Comparison of ENCODE assay signal across 12 cellular contexts in genomic region chr9:70409280-70409679, GRCh38. TPM values are rescaled to one million over a fixed set of nuclear protein-coding genes. Genes with fewer than 3 reads are reported as not detected.
A peak's percentile ranks its signal among the peaks of the same experiment; 100 is the strongest.
DNase-seq lines count a peak whose midpoint lies in the region; ATAC-seq and TF ChIP-seq lines count a peak whose summit lies in the region.
"Had no signal": no experiment of that assay in that cellular context is flagged by ENCODE, and none has a peak within 500 bp of the region (broad histone marks: within the 10 kb centered on the region; RNA-seq: fewer than 3 reads in every experiment).

No MANE protein-coding gene starts in this region.

- in situ Hi-C loops in brain microvascular endothelial cell (cut with HindIII; ENCODE audit: low pct_ligation_motif_present, low sequenced_read_pairs) = loop anchor here (25.0 kb wide), 1 partner anchor 178 kb away; no protein-coding TSS in a partner anchor

- H3K9ac ChIP-seq in mucosa of rectum (ENCODE audit: low read depth in 1 of 2, low read length in 2 of 2) = peak overlapping the region; percentile 98 to 100

- H3K9me3 Mint-ChIP-seq in activated T-cell treated with anti-CD3 and anti-CD28 coated beads, Interleukin-2, amount 50 U/mL, for 72 hours = no peaks in the 10 kb centered on the region
- H3K9me3 Mint-ChIP-seq in naive thymus-derived CD4-positive, alpha-beta T cell = peaks cover 0 to 5% (median 0%) of the 10 kb centered on the region in 11 donors

- POLR2A ChIA-PET in naive thymus-derived CD4-positive, alpha-beta T cell (lab: Charles Lee) = interaction anchor here (2.2 to 10.3 kb wide), 3 partner anchors 10 to 19 kb away, joined by 8 to 138 read pairs (median 9); no protein-coding TSS in a partner anchor

- peaks cover 3 to 8% of the 10 kb centered on the region in 2 donors for H3K36me3 Mint-ChIP-seq in activated T-cell treated with anti-CD3 and anti-CD28 coated beads, Interleukin-2, amount 50 U/mL, for 72 hours (ENCODE audit: insufficient read depth in 2 of 2)
- H3K36me3 Mint-ChIP-seq in naive thymus-derived CD4-positive, alpha-beta T cell = peaks cover 0 to 6% (median 3%) of the 10 kb centered on the region in 5 donors

- H3K27me3 ChIP-seq in brain microvascular endothelial cell (replicated peaks) (no peaks in the 10 kb centered on the region), mucosa of rectum (ENCODE audit: control insufficient read depth in 2 of 2, insufficient read depth in 2 of 2, low read length in 2 of 2) (no peaks in the 10 kb centered on the region), thoracic aorta (replicated peaks; ENCODE audit: insufficient read depth) (no peaks in the 10 kb centered on the region)
- no peaks in the 10 kb centered on the region for H3K27me3 ChIP-seq in naive thymus-derived CD4-positive, alpha-beta T cell (ENCODE audit: control insufficient read depth in 2 of 2, insufficient read depth in 2 of 2, low read length in 2 of 2)

- CTCF ChIA-PET in naive thymus-derived CD4-positive, alpha-beta T cell (lab: Charles Lee) = no interaction called here

- peaks cover 67% of the 10 kb centered on the region for H3K4me1 Mint-ChIP-seq in activated T-cell treated with anti-CD3 and anti-CD28 coated beads, Interleukin-2, amount 50 U/mL, for 72 hours (ENCODE audit: low read depth)
- peaks cover 44 to 76% (median 66%) of the 10 kb centered on the region in 7 donors for H3K4me1 Mint-ChIP-seq in naive thymus-derived CD4-positive, alpha-beta T cell

- H3K27ac ChIP-seq in brain microvascular endothelial cell (peak overlapping the region; percentile 98), mucosa of rectum (ENCODE audit: low read depth in 2 of 2, low read length in 2 of 2) (peak overlapping the region in 1 of 2 donors; percentile 100), thoracic aorta (peak overlapping the region; percentile 11 to 99)
- H3K27ac ChIP-seq in naive thymus-derived CD4-positive, alpha-beta T cell (ENCODE audit: low read depth, low read length) = no peak overlapping the region
- H3K27ac ChIP-seq: WERI-Rb-1 had no signal

- no peak for TF ChIP-seq CTCF in brain microvascular endothelial cell (IDR thresholded peaks at IDR 0.05; ENCODE audit: low read depth, low read length, missing control alignments)
- TF ChIP-seq CTCF in thoracic aorta (IDR thresholded peaks at IDR 0.05) = no peak

- DNase-seq in activated T-cell treated with anti-CD3 and anti-CD28 coated beads, Interleukin-2, amount 50 U/mL, for 72 hours = no peak
- no peak for DNase-seq in activated T-cell treated with anti-CD3 and anti-CD28 coated beads, Interleukin-2, amount 50 U/mL, for 48 hours
- no peak for DNase-seq in brain microvascular endothelial cell
- no peak for DNase-seq in thoracic aorta (ENCODE audit: low spot score)
- DNase-seq in naive thymus-derived CD4-positive, alpha-beta T cell = no peak
- no peak for DNase-seq in HPDE6-E6E7 (ENCODE audit: extremely low spot score)
- DNase-seq: DMS 273 treated with DMSO at 0.1 percent for 48 hours, NCI-H2107, WERI-Rb-1 had no signal

- H3K4me1 ChIP-seq in mucosa of rectum (ENCODE audit: control insufficient read depth in 2 of 2, insufficient read depth in 2 of 2, low read length in 2 of 2) (peaks cover 48 to 68% of the 10 kb centered on the region in 2 donors), thoracic aorta (ENCODE audit: control insufficient read depth in 1 of 2, low read depth in 2 of 2) (peaks cover 44 to 47% of the 10 kb centered on the region in 2 donors)
- peaks cover 35 to 46% of the 10 kb centered on the region in 2 donors for H3K4me1 ChIP-seq in naive thymus-derived CD4-positive, alpha-beta T cell (ENCODE audit: control insufficient read depth in 2 of 2, insufficient read depth in 2 of 2, low read length in 2 of 2)

- H3K27ac Mint-ChIP-seq in activated T-cell treated with anti-CD3 and anti-CD28 coated beads, Interleukin-2, amount 50 U/mL, for 72 hours = no peak overlapping the region
- H3K27ac Mint-ChIP-seq in naive thymus-derived CD4-positive, alpha-beta T cell = peak overlapping the region in 3 of 9 donors; percentile 18 to 61 (median 49)

- H3K36me3 ChIP-seq in brain microvascular endothelial cell (replicated peaks) (no peaks in the 10 kb centered on the region), mucosa of rectum (ENCODE audit: control insufficient read depth in 2 of 2, insufficient read depth in 2 of 2, low read length in 2 of 2) (peaks cover 0 to 3% of the 10 kb centered on the region in 2 donors), thoracic aorta (no peaks in the 10 kb centered on the region)
- peaks cover 0 to 14% (median 0%) of the 10 kb centered on the region in 3 experiments for H3K36me3 ChIP-seq in naive thymus-derived CD4-positive, alpha-beta T cell (ENCODE audit: control insufficient read depth in 2 of 3, insufficient read depth in 3 of 3, low read length in 3 of 3)
- H3K36me3 ChIP-seq: WERI-Rb-1 had no signal

- intact Hi-C loops in naive thymus-derived CD4-positive, alpha-beta T cell (cut with micrococcal nuclease) = no loop called here

- no peaks in the 10 kb centered on the region for H3K27me3 Mint-ChIP-seq in activated T-cell treated with anti-CD3 and anti-CD28 coated beads, Interleukin-2, amount 50 U/mL, for 72 hours (ENCODE audit: low read depth)
- peaks cover 0 to 3% (median 0%) of the 10 kb centered on the region in 5 donors for H3K27me3 Mint-ChIP-seq in naive thymus-derived CD4-positive, alpha-beta T cell

- peak overlapping the region; percentile 35 to 57 for H3K4me3 Mint-ChIP-seq in activated T-cell treated with anti-CD3 and anti-CD28 coated beads, Interleukin-2, amount 50 U/mL, for 72 hours
- peak overlapping the region in 3 of 10 donors; percentile 91 to 94 (median 94) for H3K4me3 Mint-ChIP-seq in naive thymus-derived CD4-positive, alpha-beta T cell

- ATAC-seq in activated T-cell treated with anti-CD3 and anti-CD28 coated beads, Interleukin-2, amount 50 U/mL, for 72 hours (replicated peaks in 1 of 2) = no peak
- ATAC-seq in thoracic aorta (ENCODE audit: insufficient number of reproducible peaks, low FRiP score, low read depth) (no peak), GM21717 (IDR thresholded peaks at IDR 0.05; ENCODE audit: unreplicated experiment) (no peak)
- ATAC-seq in naive thymus-derived CD4-positive, alpha-beta T cell = no peak
- ATAC-seq: sciatic nerve had no signal

- H3K9me3 ChIP-seq in mucosa of rectum (ENCODE audit: control insufficient read depth in 2 of 2, low read length in 2 of 2) = no peaks in the 10 kb centered on the region
- no peaks in the 10 kb centered on the region for H3K9me3 ChIP-seq in thoracic aorta
- H3K9me3 ChIP-seq in naive thymus-derived CD4-positive, alpha-beta T cell (ENCODE audit: control insufficient read depth in 2 of 3, low read length in 3 of 3) = no peaks in the 10 kb centered on the region

- H3K4me3 ChIP-seq in brain microvascular endothelial cell (ENCODE audit: low read depth, low read length) (no peak overlapping the region), mucosa of rectum (ENCODE audit: low read length in 2 of 2) (no peak overlapping the region), thoracic aorta (peak overlapping the region; percentile 92)
- no peak overlapping the region for H3K4me3 ChIP-seq in naive thymus-derived CD4-positive, alpha-beta T cell (ENCODE audit: low read length)

RNA-seq across cellular contexts. Expression of gene KLF9, which starts 5.2 kb away (rescaled TPM):
- 10 to 100 TPM; 27.5 to 35.4 TPM for total RNA-seq in activated T-cell treated with anti-CD3 and anti-CD28 coated beads, Interleukin-2, amount 50 U/mL, for 72 hours
- total RNA-seq in thoracic aorta = 100 to 1,000 TPM; 165 to 187 TPM
- 10 to 100 TPM; 12.6 to 96.7 (median 23.3) TPM for total RNA-seq in naive thymus-derived CD4-positive, alpha-beta T cell
- 1 to 10 TPM; 2.3 to 3.5 TPM for polyA plus RNA-seq in naive thymus-derived CD4-positive, alpha-beta T cell
